Comparison of ENCODE assay signal across 1 cellular context in genomic region chr6:153662982-153663381, GRCh38.
TF ChIP-seq lines count a peak whose summit lies in the region.

No MANE protein-coding gene starts in this region.

TF ChIP-seq in WTC11, 78 proteins besides CTCF, POLR2A, EP300 and RAD21 (continued from another document):
- TF ChIP-seq AR (CRISPR knock-in tag; IDR thresholded peaks at IDR 0.05) = no peak
- no peak for TF ChIP-seq CBFB (CRISPR knock-in tag; IDR thresholded peaks at IDR 0.05; ENCODE audit: low read depth)
- no peak for TF ChIP-seq TEAD4 (CRISPR knock-in tag; IDR thresholded peaks at IDR 0.05)
